ENCODE assay signal across 25 cellular contexts in the genomic region with DNA sequence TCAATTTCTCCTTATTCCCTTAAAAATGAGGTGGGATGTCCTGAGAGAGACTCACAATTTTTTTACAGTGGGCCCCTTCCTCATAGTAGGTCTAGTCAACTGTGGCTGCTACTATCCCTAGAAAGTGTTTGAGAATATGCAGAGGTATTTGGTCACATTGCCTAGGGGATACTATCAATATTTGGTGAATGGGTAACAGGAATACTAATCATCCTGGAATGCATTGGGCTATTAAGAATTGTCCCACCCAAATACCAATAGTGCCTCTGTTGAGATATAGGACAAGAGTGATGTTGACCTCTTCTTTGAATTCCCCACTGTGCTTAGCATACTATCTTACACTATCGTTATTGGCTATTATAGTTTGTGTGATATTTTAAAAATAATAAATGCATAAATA.
"Had no signal": no experiment of that assay in that cellular context is flagged by ENCODE, and none has a peak within 500 bp of the region (broad histone marks: within the 10 kb centered on the region; RNA-seq: fewer than 3 reads in every experiment).

No MANE protein-coding gene starts in this region.

- DNase-seq: activated CD4-positive, alpha-beta T cell treated with anti-CD3 and anti-CD28 coated beads for 1 hour; activated CD4-positive, alpha-beta T cell treated with anti-CD3 and anti-CD28 coated beads, Interleukin-2, amount 10 ng/mL, durations not matched to agents 7 days and 5 days; activated CD8-positive, alpha-beta T cell treated with anti-CD3 and anti-CD28 coated beads for 36 hours; activated gamma-delta T cell treated with Interleukin-2 at 50 U/mL for 16 hours; activated naive CD4-positive, alpha-beta T cell treated with anti-CD3 and anti-CD28 coated beads, Interleukin-2, amount 50 U/mL, for 16 hours; activated T-cell treated with anti-CD3 and anti-CD28 coated beads, Interleukin-2, amount 50 U/mL, for 4 hours; amniotic stem cell; effector CD8-positive, alpha-beta T cell; islet precursor cell; left colon; natural killer cell; occipital lobe; right cardiac atrium; spleen; stimulated activated naive CD4-positive, alpha-beta T cell; T-helper 17 cell; T1000; tibial artery; upper lobe of right lung had no signal

- H3K4me3 ChIP-seq: breast epithelium, gastroesophageal sphincter, hepatocyte, neural progenitor cell, spleen, suprapubic skin, tibial artery, upper lobe of right lung had no signal

- H2AFZ ChIP-seq: hepatocyte, neural progenitor cell had no signal

- H3K27me3 ChIP-seq: breast epithelium, gastroesophageal sphincter, hepatocyte, neural progenitor cell, spleen, suprapubic skin, tibial artery, upper lobe of right lung had no signal

- H3K36me3 ChIP-seq: breast epithelium, gastroesophageal sphincter, neural progenitor cell, spleen, suprapubic skin, tibial artery, upper lobe of right lung had no signal

- ATAC-seq: activated CD8-positive, alpha-beta T cell treated with anti-CD3 and anti-CD28 coated beads for 36 hours; activated T-cell treated with anti-CD3 and anti-CD28 coated beads, Interleukin-2, amount 50 U/mL, for 4 hours; activated T-helper 17 cell treated with anti-CD3 and anti-CD28 coated beads, Interleukin-2, amount 50 U/mL, for 72 hours; gastroesophageal sphincter; left colon; natural killer cell; right cardiac atrium; T-helper 17 cell; upper lobe of right lung had no signal

- H3K79me2 ChIP-seq: hepatocyte had no signal

- H3K27ac ChIP-seq: breast epithelium, gastroesophageal sphincter, hepatocyte, neural progenitor cell, spleen, suprapubic skin, tibial artery, upper lobe of right lung had no signal

- H3K4me2 ChIP-seq: hepatocyte, neural progenitor cell had no signal

- H3K4me1 ChIP-seq: breast epithelium, gastroesophageal sphincter, neural progenitor cell, spleen, suprapubic skin, tibial artery, upper lobe of right lung had no signal

- H3K9ac ChIP-seq: neural progenitor cell had no signal

- H3K9me3 ChIP-seq: breast epithelium, gastroesophageal sphincter, spleen, suprapubic skin, tibial artery, upper lobe of right lung had no signal
